ENCODE assay signal across 18 cellular contexts in the genomic region with DNA sequence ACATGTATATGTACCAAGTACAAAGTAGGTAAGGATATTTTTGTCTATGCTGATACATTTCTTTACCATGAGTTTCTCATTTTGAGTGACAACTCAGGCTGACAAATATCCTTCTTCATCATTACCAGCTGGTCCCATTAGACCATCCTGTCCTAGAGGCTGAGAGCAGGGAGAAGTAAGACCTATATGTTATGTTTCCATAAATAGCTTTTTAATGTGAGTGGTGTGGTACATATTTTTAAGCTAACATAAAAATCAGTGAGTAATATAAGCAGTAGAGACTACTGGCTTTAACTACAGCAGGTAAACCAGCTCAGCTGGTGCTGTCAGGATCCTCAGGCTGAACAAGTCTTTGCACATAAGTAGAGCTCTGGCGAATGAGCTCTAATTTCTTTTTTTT.
A peak's percentile ranks its signal among the peaks of the same experiment; 100 is the strongest.
DNase-seq lines count a peak whose midpoint lies in the region; ATAC-seq and TF ChIP-seq lines count a peak whose summit lies in the region.
"Had no signal": no experiment of that assay in that cellular context is flagged by ENCODE, and none has a peak within 500 bp of the region (broad histone marks: within the 10 kb centered on the region; RNA-seq: fewer than 3 reads in every experiment).

No MANE protein-coding gene starts in this region.

- POLR2A ChIA-PET in WTC11 (lab: Charles Lee): no interaction called here

- H3K36me3 Mint-ChIP-seq in WTC11 (no peaks in the 10 kb centered on the region), nephron (ENCODE audit: low read depth) (no peaks in the 10 kb centered on the region)
- no peaks in the 10 kb centered on the region for H3K36me3 Mint-ChIP-seq in activated naive CD4-positive, alpha-beta T cell treated with anti-CD3 and anti-CD28 coated beads for 36 hours (ENCODE audit: low read depth)
- H3K36me3 Mint-ChIP-seq: CD14-positive monocyte had no signal

- H3K27ac Mint-ChIP-seq in WTC11: peak overlapping the region; percentile 10; the same call in 1 of the 2 replicates
- peak overlapping the region in 2 of 3 experiments; percentile 24 to 62 for H3K27ac Mint-ChIP-seq in nephron
- H3K27ac Mint-ChIP-seq in activated naive CD4-positive, alpha-beta T cell treated with anti-CD3 and anti-CD28 coated beads for 36 hours: no peak overlapping the region
- H3K27ac Mint-ChIP-seq: CD14-positive monocyte had no signal

- H3K4me3 ChIP-seq in GM06990 (replicated peaks; ENCODE audit: low read depth, low read length): no peak overlapping the region
- H3K4me3 ChIP-seq: SK-N-MC had no signal

- H3K4me1 Mint-ChIP-seq in WTC11 (peaks cover 15% of the 10 kb centered on the region), nephron (no peaks in the 10 kb centered on the region)
- H3K4me1 Mint-ChIP-seq in activated naive CD4-positive, alpha-beta T cell treated with anti-CD3 and anti-CD28 coated beads for 36 hours (ENCODE audit: low read depth): no peaks in the 10 kb centered on the region
- H3K4me1 Mint-ChIP-seq: CD14-positive monocyte had no signal

- CTCF ChIA-PET in WTC11 (lab: Charles Lee): interaction anchor here (1.0 to 2.2 kb wide), 4 partner anchors 55 to 135 kb away, joined by 4 to 20 read pairs (median 5); no protein-coding TSS in a partner anchor
- CTCF ChIA-PET in activated naive CD4-positive, alpha-beta T cell treated with anti-CD3 and anti-CD28 coated beads for 36 hours (lab: Charles Lee): interaction anchor here (0.6 kb wide), 1 partner anchor 122 kb away, joined by 3 read pairs; no protein-coding TSS in a partner anchor

- TF ChIP-seq CTCF in GM06990 (IDR thresholded peaks at IDR 0.05; ENCODE audit: insufficient read depth, low read length, poor library complexity, severe bottlenecking): no peak
- no peak for TF ChIP-seq CTCF in WTC11 (IDR thresholded peaks at IDR 0.05)
- TF ChIP-seq CTCF in nephron (IDR thresholded peaks at IDR 0.05; ENCODE audit: unreplicated experiment in 3 of 3): no peak

- H3K4me3 Mint-ChIP-seq in WTC11: no peak overlapping the region
- H3K4me3 Mint-ChIP-seq in nephron: no peak overlapping the region
- no peak overlapping the region for H3K4me3 Mint-ChIP-seq in activated naive CD4-positive, alpha-beta T cell treated with anti-CD3 and anti-CD28 coated beads for 36 hours
- H3K4me3 Mint-ChIP-seq: CD14-positive monocyte had no signal

- ATAC-seq in HG02884 (IDR thresholded peaks at IDR 0.05; ENCODE audit: unreplicated experiment): peak; percentile 84
- no peak for ATAC-seq in WTC11
- no peak for ATAC-seq in HG03571 (IDR thresholded peaks at IDR 0.05; ENCODE audit: unreplicated experiment)

- H3K27me3 Mint-ChIP-seq in WTC11 (ENCODE audit: low read depth) (no peaks in the 10 kb centered on the region), nephron (ENCODE audit: low read depth) (no peaks in the 10 kb centered on the region)
- H3K27me3 Mint-ChIP-seq in activated naive CD4-positive, alpha-beta T cell treated with anti-CD3 and anti-CD28 coated beads for 36 hours (ENCODE audit: low read depth): peaks cover 3% of the 10 kb centered on the region

- no peaks in the 10 kb centered on the region for H3K36me3 ChIP-seq in GM06990 (ENCODE audit: control insufficient read depth, insufficient read depth, low read length)

- intact Hi-C loops in activated naive CD4-positive, alpha-beta T cell treated with anti-CD3 and anti-CD28 coated beads for 36 hours (cut with micrococcal nuclease): no loop called here

- peak; percentile 3 for DNase-seq in GM06990 (ENCODE audit: extremely low read depth, insufficient read length)
- DNase-seq in WTC11 (ENCODE audit: low spot score): no peak
- no peak for DNase-seq in stimulated activated CD4-positive, alpha-beta T cell treated with anti-CD3 and anti-CD28 coated beads, Interleukin-4, amount 100 ng/mL, for 24 hours
- no peak for DNase-seq in NCI-H1417 (lab: John Stamatoyannopoulos, UW)
- DNase-seq in activated naive CD4-positive, alpha-beta T cell treated with anti-CD3 and anti-CD28 coated beads for 36 hours: no peak
- DNase-seq: Caco-2, DMS153, GOT3, NCI-H187 treated with DMSO at 0.1 percent for 48 hours, NCI-H446, NCI-H69, Right ventricle myocardium superior, T-helper 1 cell had no signal

- no peaks in the 10 kb centered on the region for H3K27me3 ChIP-seq in GM06990 (replicated peaks; ENCODE audit: control insufficient read depth, insufficient read depth, low read length)

- no peaks in the 10 kb centered on the region for H3K9me3 Mint-ChIP-seq in WTC11
- no peaks in the 10 kb centered on the region for H3K9me3 Mint-ChIP-seq in nephron
- no peaks in the 10 kb centered on the region for H3K9me3 Mint-ChIP-seq in activated naive CD4-positive, alpha-beta T cell treated with anti-CD3 and anti-CD28 coated beads for 36 hours
- H3K9me3 Mint-ChIP-seq: CD14-positive monocyte had no signal

TF ChIP-seq in WTC11, 78 proteins besides CTCF, POLR2A, EP300 and RAD21 (continues in another document):
- TF ChIP-seq NR2C2 (CRISPR knock-in tag; IDR thresholded peaks at IDR 0.05) (no peak), ARID4B (CRISPR knock-in tag; IDR thresholded peaks at IDR 0.05; ENCODE audit: borderline replicate concordance) (no peak), RELA (CRISPR knock-in tag; IDR thresholded peaks at IDR 0.05; ENCODE audit: borderline replicate concordance) (no peak), ETV6 (CRISPR knock-in tag; IDR thresholded peaks at IDR 0.05) (no peak), MLX (CRISPR knock-in tag; IDR thresholded peaks at IDR 0.05) (no peak), SMAD3 (CRISPR knock-in tag; IDR thresholded peaks at IDR 0.05; ENCODE audit: borderline replicate concordance) (no peak), HMGA2 (CRISPR knock-in tag; IDR thresholded peaks at IDR 0.05) (no peak), NFATC4 (CRISPR knock-in tag; IDR thresholded peaks at IDR 0.05) (no peak)
- TF ChIP-seq, protein P1, sequence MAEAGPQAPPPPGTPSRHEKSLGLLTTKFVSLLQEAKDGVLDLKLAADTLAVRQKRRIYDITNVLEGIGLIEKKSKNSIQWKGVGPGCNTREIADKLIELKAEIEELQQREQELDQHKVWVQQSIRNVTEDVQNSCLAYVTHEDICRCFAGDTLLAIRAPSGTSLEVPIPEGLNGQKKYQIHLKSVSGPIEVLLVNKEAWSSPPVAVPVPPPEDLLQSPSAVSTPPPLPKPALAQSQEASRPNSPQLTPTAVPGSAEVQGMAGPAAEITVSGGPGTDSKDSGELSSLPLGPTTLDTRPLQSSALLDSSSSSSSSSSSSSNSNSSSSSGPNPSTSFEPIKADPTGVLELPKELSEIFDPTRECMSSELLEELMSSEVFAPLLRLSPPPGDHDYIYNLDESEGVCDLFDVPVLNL (CRISPR knock-in tag; IDR thresholded peaks at IDR 0.05; ENCODE audit: borderline replicate concordance, low read depth): no peak
- TF ChIP-seq, protein P2, sequence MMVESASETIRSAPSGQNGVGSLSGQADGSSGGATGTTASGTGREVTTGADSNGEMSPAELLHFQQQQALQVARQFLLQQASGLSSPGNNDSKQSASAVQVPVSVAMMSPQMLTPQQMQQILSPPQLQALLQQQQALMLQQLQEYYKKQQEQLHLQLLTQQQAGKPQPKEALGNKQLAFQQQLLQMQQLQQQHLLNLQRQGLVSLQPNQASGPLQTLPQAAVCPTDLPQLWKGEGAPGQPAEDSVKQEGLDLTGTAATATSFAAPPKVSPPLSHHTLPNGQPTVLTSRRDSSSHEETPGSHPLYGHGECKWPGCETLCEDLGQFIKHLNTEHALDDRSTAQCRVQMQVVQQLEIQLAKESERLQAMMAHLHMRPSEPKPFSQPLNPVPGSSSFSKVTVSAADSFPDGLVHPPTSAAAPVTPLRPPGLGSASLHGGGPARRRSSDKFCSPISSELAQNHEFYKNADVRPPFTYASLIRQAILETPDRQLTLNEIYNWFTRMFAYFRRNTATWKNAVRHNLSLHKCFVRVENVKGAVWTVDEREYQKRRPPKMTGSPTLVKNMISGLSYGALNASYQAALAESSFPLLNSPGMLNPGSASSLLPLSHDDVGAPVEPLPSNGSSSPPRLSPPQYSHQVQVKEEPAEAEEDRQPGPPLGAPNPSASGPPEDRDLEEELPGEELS (CRISPR knock-in tag; IDR thresholded peaks at IDR 0.05): no peak
